In genomic region chr7:35802649-35803048, GRCh38 we compare ENCODE assay signal across 8 cellular contexts. TPM values are rescaled to one million over a fixed set of nuclear protein-coding genes. Genes with fewer than 3 reads are reported as not detected.
A peak's percentile ranks its signal among the peaks of the same experiment; 100 is the strongest.
DNase-seq lines count a peak whose midpoint lies in the region; ATAC-seq and TF ChIP-seq lines count a peak whose summit lies in the region.

No MANE protein-coding gene starts in this region.

- H3K9me3 ChIP-seq in OCI-LY3 (ENCODE audit: insufficient read depth, low read length) = no peaks in the 10 kb centered on the region
- H3K9me3 ChIP-seq in colonic mucosa = no peaks in the 10 kb centered on the region
- H3K9me3 ChIP-seq in neuronal stem cell (replicated peaks in 1 of 2; ENCODE audit: control insufficient read depth in 2 of 2, insufficient read depth in 1 of 2, low read depth in 1 of 2, low read length in 2 of 2) = peaks cover 0 to 7% of the 10 kb centered on the region in 2 donors

- peaks cover 68% of the 10 kb centered on the region for H3K79me2 ChIP-seq in OCI-LY3 (ENCODE audit: low read length)

- H4K91ac ChIP-seq in neuronal stem cell (ENCODE audit: low read depth, low read length, poor library complexity) = no peak overlapping the region

- H3K23ac ChIP-seq in neuronal stem cell (ENCODE audit: low read depth, low read length, poor library complexity) = no peak overlapping the region

- H3K4me3 ChIP-seq in OCI-LY3 (ENCODE audit: low read length) = peak overlapping the region; percentile 86
- H3K4me3 ChIP-seq in colonic mucosa = peak overlapping the region; percentile 74
- H3K4me3 ChIP-seq in neuronal stem cell (ENCODE audit: low read length in 2 of 2) = peak overlapping the region in 1 of 2 donors; percentile 68

- H3K36me3 ChIP-seq in OCI-LY3 (replicated peaks; ENCODE audit: low read depth, low read length) (peaks cover 2% of the 10 kb centered on the region), colonic mucosa (no peaks in the 10 kb centered on the region), neuronal stem cell (replicated peaks in 1 of 2; ENCODE audit: control insufficient read depth in 2 of 2, insufficient read depth in 2 of 2, low read length in 2 of 2) (peaks cover 0 to 3% of the 10 kb centered on the region in 2 donors)

- H2BK5ac ChIP-seq in neuronal stem cell (ENCODE audit: low read length) = no peak overlapping the region

- no peak overlapping the region for H3K4ac ChIP-seq in neuronal stem cell (ENCODE audit: low read length)

- peak overlapping the region; percentile 85 for H3K9ac ChIP-seq in OCI-LY3 (ENCODE audit: low read length)
- H3K9ac ChIP-seq in colonic mucosa (ENCODE audit: low read depth in 2 of 2, low read length in 2 of 2) = peak overlapping the region in 1 of 2 donors; percentile 82
- H3K9ac ChIP-seq in neuronal stem cell (ENCODE audit: low read depth, low read length, poor library complexity) = no peak overlapping the region

- H3K4me1 ChIP-seq in OCI-LY3 (ENCODE audit: low read length) (peaks cover 28% of the 10 kb centered on the region), colonic mucosa (peaks cover 3% of the 10 kb centered on the region), neuronal stem cell (ENCODE audit: control insufficient read depth in 2 of 2, insufficient read depth in 1 of 2, low read depth in 1 of 2, low read length in 2 of 2) (peaks cover 0 to 14% of the 10 kb centered on the region in 2 donors)

- no peak overlapping the region for H2BK120ac ChIP-seq in neuronal stem cell (ENCODE audit: low read depth, low read length)

- CTCF ChIA-PET in GM10248 (lab: Yijun Ruan, JAX) = interaction anchor here (0.9 to 2.9 kb wide), 13 partner anchors 9 to 105 kb away, joined by 3 to 9 read pairs (median 3); no protein-coding TSS in a partner anchor

- H3K79me1 ChIP-seq in neuronal stem cell (ENCODE audit: low read depth, low read length) = peaks cover 5% of the 10 kb centered on the region

- no CpG with 5 or more reads among the region's 3 CpGs for WGBS in neuronal stem cell (ENCODE audit: extremely low coverage in 2 of 2, insufficient read length in 2 of 2, insufficient replicate concordance in 1 of 2), 2 donors

- ATAC-seq in HG02588 (IDR thresholded peaks at IDR 0.05; ENCODE audit: unreplicated experiment) = no peak

- H3K4me2 ChIP-seq in OCI-LY3 (ENCODE audit: low read length) (peak overlapping the region; percentile 88), neuronal stem cell (ENCODE audit: insufficient read depth, low read length, poor library complexity, severe bottlenecking) (peak overlapping the region; percentile 30)

- DNase-seq in GM10248 (ENCODE audit: extremely low spot score) (peak; percentile 18), colonic mucosa (peak; percentile 18), neuronal stem cell (ENCODE audit: low spot score) (no peak), T1000 (lab: John Stamatoyannopoulos, UW) (no peak), NCI-H345 treated with DMSO at 0.1 percent for 48 hours (lab: John Stamatoyannopoulos, UW; ENCODE audit: unreplicated experiment) (no peak), GM03348 (ENCODE audit: low spot score) (no peak)

- no peak overlapping the region for H3K18ac ChIP-seq in neuronal stem cell (ENCODE audit: low read length)

- H2BK12ac ChIP-seq in neuronal stem cell (ENCODE audit: low read length) = no peak overlapping the region

- peak overlapping the region; percentile 82; the same call in 1 of the 2 replicates for H3K27ac ChIP-seq in OCI-LY3 (ENCODE audit: low read length)
- H3K27ac ChIP-seq in colonic mucosa = no peak overlapping the region
- no peak overlapping the region for H3K27ac ChIP-seq in neuronal stem cell (replicated peaks; ENCODE audit: low read length)

- H2AFZ ChIP-seq in OCI-LY3 (ENCODE audit: low read depth, low read length) (no peak overlapping the region), neuronal stem cell (ENCODE audit: low read length) (no peak overlapping the region)

- H4K8ac ChIP-seq in neuronal stem cell (ENCODE audit: low read depth, low read length) = no peak overlapping the region

- TF ChIP-seq CTCF in GM10248 (IDR thresholded peaks at IDR 0.05; ENCODE audit: control extremely low read depth, extremely low read depth, low read depth, missing control alignments) = no peak
- TF ChIP-seq CTCF in OCI-LY3 (IDR thresholded peaks at IDR 0.05; ENCODE audit: low read depth, low read length) = no peak
- TF ChIP-seq CTCF in colonic mucosa (IDR thresholded peaks at IDR 0.05) = no peak

- H2BK15ac ChIP-seq in neuronal stem cell (ENCODE audit: low read length) = no peak overlapping the region

- H3K14ac ChIP-seq in neuronal stem cell (ENCODE audit: low read length) = no peak overlapping the region

- intact Hi-C loops in colonic mucosa (cut with DNase I) = loop anchor here (5.0 to 10.0 kb wide), 2 partner anchors 62 to 105 kb away; no protein-coding TSS in a partner anchor

- POLR2A ChIA-PET in GM10248 (lab: Yijun Ruan, JAX) = no interaction called here

- H3K27me3 ChIP-seq in OCI-LY3 (ENCODE audit: low read depth, low read length) = no peaks in the 10 kb centered on the region
- no peaks in the 10 kb centered on the region for H3K27me3 ChIP-seq in colonic mucosa
- H3K27me3 ChIP-seq in neuronal stem cell (ENCODE audit: control insufficient read depth in 3 of 3, insufficient read depth in 3 of 3, low read depth in 1 of 3, low read length in 3 of 3) = no peaks in the 10 kb centered on the region

- no peak overlapping the region for H2AK5ac ChIP-seq in neuronal stem cell (ENCODE audit: low read depth, low read length)

- H4K20me1 ChIP-seq in OCI-LY3 (ENCODE audit: insufficient read depth, low read length) = peaks cover 53% of the 10 kb centered on the region

RNA-seq across cellular contexts. Expression of gene SEPTIN7, which starts 1.8 kb away (rescaled TPM):
- 100 to 1,000 TPM; 107 to 164 TPM for total RNA-seq in colonic mucosa
- 177 TPM for polyA plus RNA-seq in neuronal stem cell (2013, experiment 1 of 2)
- 172 TPM for polyA plus RNA-seq in neuronal stem cell (2013, experiment 2 of 2)

Comparison
In these comparisons a context has a peak if more than half of its experiments do, and no peak if none do; other contexts are left out.
1. DNase-seq: peak in GM10248 (single experiment) and colonic mucosa (single experiment); none in neuronal stem cell (single experiment), T1000 (single experiment), NCI-H345 treated with DMSO at 0.1 percent for 48 hours (single experiment) and GM03348 (single experiment).